1 cellular context compared by ENCODE assay signal in genomic region chr2:9250498-9251153, GRCh38.
TF ChIP-seq lines count a peak whose summit lies in the region.

No MANE protein-coding gene starts in this region.

TF ChIP-seq in K562, 482 proteins besides CTCF, POLR2A, EP300 and RAD21 (continued from another document):
- TF ChIP-seq AFF1 (IDR thresholded peaks at IDR 0.05; ENCODE audit: low read depth in 1 of 2, partially characterized antibody in 2 of 2): no peak
- no peak for TF ChIP-seq MBD1 (CRISPR knock-in tag; IDR thresholded peaks at IDR 0.05)
- TF ChIP-seq E2F4 (CRISPR knock-in tag; IDR thresholded peaks at IDR 0.05; ENCODE audit: low read depth): no peak
- TF ChIP-seq HNRNPK (IDR thresholded peaks at IDR 0.05; ENCODE audit: low read depth, low read length, poor library complexity, severe bottlenecking): no peak
- TF ChIP-seq HNRNPH1 (optimal IDR thresholded peaks at IDR 0.05; ENCODE audit: low read depth, low read length): no peak
- TF ChIP-seq THAP12 (CRISPR knock-in tag; IDR thresholded peaks at IDR 0.05): no peak
- TF ChIP-seq XRCC3 (IDR thresholded peaks at IDR 0.05): no peak
- TF ChIP-seq ZNF398 (CRISPR knock-in tag; IDR thresholded peaks at IDR 0.05): no peak
- TF ChIP-seq SRSF7 (optimal IDR thresholded peaks at IDR 0.05; ENCODE audit: low read depth, low read length): no peak
- TF ChIP-seq SAP30 (IDR thresholded peaks at IDR 0.05; ENCODE audit: borderline replicate concordance, insufficient read depth, low read depth, low read length, poor library complexity, severe bottlenecking): no peak
